In genomic region chr20:47664068-47664437, GRCh38 we compare ENCODE assay signal across 1 cellular context.
TF ChIP-seq lines count a peak whose summit lies in the region.

No MANE protein-coding gene starts in this region.

TF ChIP-seq in HepG2, 621 proteins besides CTCF, POLR2A, EP300 and RAD21 (continued from another document and continues in another):
- TF ChIP-seq TRIM22 (IDR thresholded peaks at IDR 0.05): no peak
- TF ChIP-seq CBX5 (CRISPR knock-in tag; IDR thresholded peaks at IDR 0.05; ENCODE audit: borderline replicate concordance): no peak
- TF ChIP-seq FOXC1 (CRISPR knock-in tag; IDR thresholded peaks at IDR 0.05; ENCODE audit: borderline replicate concordance): no peak; the same call in 1 of the 2 replicates
- TF ChIP-seq XRCC5 (optimal IDR thresholded peaks at IDR 0.05; ENCODE audit: low read length): peak; percentile 58
- TF ChIP-seq ZNF205 (CRISPR knock-in tag; IDR thresholded peaks at IDR 0.05): no peak
- TF ChIP-seq KDM2A (CRISPR knock-in tag; IDR thresholded peaks at IDR 0.05; ENCODE audit: borderline replicate concordance, low read depth): 0 out of 2 replicates have a peak, but pooled peaks have one; percentile 23
- TF ChIP-seq TCF7L2 (IDR thresholded peaks at IDR 0.05; ENCODE audit: low read depth, low read length): no peak
- TF ChIP-seq SUZ12 (IDR thresholded peaks at IDR 0.05; ENCODE audit: low read depth, low read length): no peak
- 0 out of 2 replicates have a peak, but pooled peaks have one; percentile 60 for TF ChIP-seq DNMT1 (CRISPR knock-in tag; IDR thresholded peaks at IDR 0.05)
- TF ChIP-seq SNRNP70 (IDR thresholded peaks at IDR 0.05; ENCODE audit: low read depth, low read length): no peak
- peak; percentile 0; the same call in 1 of the 2 replicates for TF ChIP-seq SMAD1 (CRISPR knock-in tag; IDR thresholded peaks at IDR 0.05; ENCODE audit: borderline replicate concordance, low read depth)
- TF ChIP-seq, protein P1, sequence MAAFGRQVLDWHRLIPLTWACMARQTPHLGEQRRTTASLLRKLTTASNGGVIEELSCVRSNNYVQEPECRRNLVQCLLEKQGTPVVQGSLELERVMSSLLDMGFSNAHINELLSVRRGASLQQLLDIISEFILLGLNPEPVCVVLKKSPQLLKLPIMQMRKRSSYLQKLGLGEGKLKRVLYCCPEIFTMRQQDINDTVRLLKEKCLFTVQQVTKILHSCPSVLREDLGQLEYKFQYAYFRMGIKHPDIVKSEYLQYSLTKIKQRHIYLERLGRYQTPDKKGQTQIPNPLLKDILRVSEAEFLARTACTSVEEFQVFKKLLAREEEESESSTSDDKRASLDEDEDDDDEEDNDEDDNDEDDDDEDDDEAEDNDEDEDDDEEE (CRISPR knock-in tag; IDR thresholded peaks at IDR 0.05): 0 out of 2 replicates have a peak, but pooled peaks have one; percentile 45
- no peak for TF ChIP-seq ZNF772 (CRISPR knock-in tag; IDR thresholded peaks at IDR 0.05)
- TF ChIP-seq, protein P2, sequence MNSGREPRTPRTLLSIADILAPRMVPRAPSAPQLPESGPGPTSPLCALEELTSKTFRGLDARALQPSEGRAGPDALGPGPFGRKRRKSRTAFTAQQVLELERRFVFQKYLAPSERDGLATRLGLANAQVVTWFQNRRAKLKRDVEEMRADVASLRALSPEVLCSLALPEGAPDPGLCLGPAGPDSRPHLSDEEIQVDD (CRISPR knock-in tag; IDR thresholded peaks at IDR 0.05; ENCODE audit: borderline replicate concordance): no peak
- TF ChIP-seq STAT5B (CRISPR knock-in tag; IDR thresholded peaks at IDR 0.05): no peak
- TF ChIP-seq, protein P3, sequence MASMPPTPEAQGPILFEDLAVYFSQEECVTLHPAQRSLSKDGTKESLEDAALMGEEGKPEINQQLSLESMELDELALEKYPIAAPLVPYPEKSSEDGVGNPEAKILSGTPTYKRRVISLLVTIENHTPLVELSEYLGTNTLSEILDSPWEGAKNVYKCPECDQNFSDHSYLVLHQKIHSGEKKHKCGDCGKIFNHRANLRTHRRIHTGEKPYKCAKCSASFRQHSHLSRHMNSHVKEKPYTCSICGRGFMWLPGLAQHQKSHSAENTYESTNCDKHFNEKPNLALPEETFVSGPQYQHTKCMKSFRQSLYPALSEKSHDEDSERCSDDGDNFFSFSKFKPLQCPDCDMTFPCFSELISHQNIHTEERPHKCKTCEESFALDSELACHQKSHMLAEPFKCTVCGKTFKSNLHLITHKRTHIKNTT (CRISPR knock-in tag; IDR thresholded peaks at IDR 0.05): no peak
- TF ChIP-seq, protein P4, sequence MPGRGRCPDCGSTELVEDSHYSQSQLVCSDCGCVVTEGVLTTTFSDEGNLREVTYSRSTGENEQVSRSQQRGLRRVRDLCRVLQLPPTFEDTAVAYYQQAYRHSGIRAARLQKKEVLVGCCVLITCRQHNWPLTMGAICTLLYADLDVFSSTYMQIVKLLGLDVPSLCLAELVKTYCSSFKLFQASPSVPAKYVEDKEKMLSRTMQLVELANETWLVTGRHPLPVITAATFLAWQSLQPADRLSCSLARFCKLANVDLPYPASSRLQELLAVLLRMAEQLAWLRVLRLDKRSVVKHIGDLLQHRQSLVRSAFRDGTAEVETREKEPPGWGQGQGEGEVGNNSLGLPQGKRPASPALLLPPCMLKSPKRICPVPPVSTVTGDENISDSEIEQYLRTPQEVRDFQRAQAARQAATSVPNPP (CRISPR knock-in tag; IDR thresholded peaks at IDR 0.05): no peak
- no peak for TF ChIP-seq SYNCRIP (IDR thresholded peaks at IDR 0.05; ENCODE audit: insufficient read depth, low read depth, low read length)
- TF ChIP-seq ZNF878 (CRISPR knock-in tag; IDR thresholded peaks at IDR 0.05): no peak
- no peak for TF ChIP-seq ZNF510 (CRISPR knock-in tag; IDR thresholded peaks at IDR 0.05; ENCODE audit: low read depth)
- TF ChIP-seq SALL2 (CRISPR knock-in tag; IDR thresholded peaks at IDR 0.05): no peak
- no peak for TF ChIP-seq HNRNPL (IDR thresholded peaks at IDR 0.05; ENCODE audit: low read depth, low read length)
- TF ChIP-seq, protein P5, sequence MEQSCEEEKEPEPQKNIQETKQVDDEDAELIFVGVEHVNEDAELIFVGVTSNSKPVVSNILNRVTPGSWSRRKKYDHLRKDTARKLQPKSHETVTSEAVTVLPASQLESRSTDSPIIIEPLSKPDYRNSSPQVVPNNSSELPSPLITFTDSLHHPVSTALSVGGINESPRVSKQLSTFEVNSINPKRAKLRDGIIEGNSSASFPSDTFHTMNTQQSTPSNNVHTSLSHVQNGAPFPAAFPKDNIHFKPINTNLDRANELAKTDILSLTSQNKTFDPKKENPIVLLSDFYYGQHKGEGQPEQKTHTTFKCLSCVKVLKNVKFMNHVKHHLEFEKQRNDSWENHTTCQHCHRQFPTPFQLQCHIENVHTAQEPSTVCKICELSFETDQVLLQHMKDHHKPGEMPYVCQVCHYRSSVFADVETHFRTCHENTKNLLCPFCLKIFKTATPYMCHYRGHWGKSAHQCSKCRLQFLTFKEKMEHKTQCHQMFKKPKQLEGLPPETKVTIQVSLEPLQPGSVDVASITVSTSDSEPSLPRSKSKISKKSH (CRISPR knock-in tag; IDR thresholded peaks at IDR 0.05; ENCODE audit: borderline replicate concordance): no peak; the same call in 1 of the 2 replicates
- no peak for TF ChIP-seq MATR3 (CRISPR knock-in tag; IDR thresholded peaks at IDR 0.05)
- 0 out of 2 replicates have a peak, but pooled peaks have one; percentile 0 for TF ChIP-seq ZBTB33 (CRISPR knock-in tag; IDR thresholded peaks at IDR 0.05)
- TF ChIP-seq PITX1 (CRISPR knock-in tag; IDR thresholded peaks at IDR 0.05): peak; percentile 38; the same call in 1 of the 2 replicates
- TF ChIP-seq ETV6 (CRISPR knock-in tag; conservative IDR thresholded peaks at IDR 0.05): no peak
- no peak for TF ChIP-seq ZNF674 (CRISPR knock-in tag; IDR thresholded peaks at IDR 0.05; ENCODE audit: low read depth)
- TF ChIP-seq RFXANK (CRISPR knock-in tag; IDR thresholded peaks at IDR 0.05): no peak
- TF ChIP-seq ZBTB7B (CRISPR knock-in tag; IDR thresholded peaks at IDR 0.05): no peak
- no peak for TF ChIP-seq ZFP91 (CRISPR knock-in tag; IDR thresholded peaks at IDR 0.05; ENCODE audit: borderline replicate concordance)
- TF ChIP-seq, protein P6, sequence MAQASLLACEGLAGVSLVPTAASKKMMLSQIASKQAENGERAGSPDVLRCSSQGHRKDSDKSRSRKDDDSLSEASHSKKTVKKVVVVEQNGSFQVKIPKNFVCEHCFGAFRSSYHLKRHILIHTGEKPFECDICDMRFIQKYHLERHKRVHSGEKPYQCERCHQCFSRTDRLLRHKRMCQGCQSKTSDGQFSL (CRISPR knock-in tag; IDR thresholded peaks at IDR 0.05): 0 out of 2 replicates have a peak, but pooled peaks have one; percentile 58
- TF ChIP-seq, protein P7, sequence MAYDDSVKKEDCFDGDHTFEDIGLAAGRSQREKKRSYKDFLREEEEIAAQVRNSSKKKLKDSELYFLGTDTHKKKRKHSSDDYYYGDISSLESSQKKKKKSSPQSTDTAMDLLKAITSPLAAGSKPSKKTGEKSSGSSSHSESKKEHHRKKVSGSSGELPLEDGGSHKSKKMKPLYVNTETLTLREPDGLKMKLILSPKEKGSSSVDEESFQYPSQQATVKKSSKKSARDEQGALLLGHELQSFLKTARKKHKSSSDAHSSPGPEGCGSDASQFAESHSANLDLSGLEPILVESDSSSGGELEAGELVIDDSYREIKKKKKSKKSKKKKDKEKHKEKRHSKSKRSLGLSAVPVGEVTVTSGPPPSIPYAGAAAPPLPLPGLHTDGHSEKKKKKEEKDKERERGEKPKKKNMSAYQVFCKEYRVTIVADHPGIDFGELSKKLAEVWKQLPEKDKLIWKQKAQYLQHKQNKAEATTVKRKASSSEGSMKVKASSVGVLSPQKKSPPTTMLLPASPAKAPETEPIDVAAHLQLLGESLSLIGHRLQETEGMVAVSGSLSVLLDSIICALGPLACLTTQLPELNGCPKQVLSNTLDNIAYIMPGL (CRISPR knock-in tag; IDR thresholded peaks at IDR 0.05; ENCODE audit: borderline replicate concordance in 1 of 2, low read depth in 1 of 2): no peak
- TF ChIP-seq IRF2 (CRISPR knock-in tag; IDR thresholded peaks at IDR 0.05): no peak; the same call in 1 of the 2 replicates
- TF ChIP-seq PAX8 (CRISPR knock-in tag; IDR thresholded peaks at IDR 0.05; ENCODE audit: borderline replicate concordance): no peak
- no peak for TF ChIP-seq CENPBD1 (CRISPR knock-in tag; IDR thresholded peaks at IDR 0.05; ENCODE audit: borderline replicate concordance, low read depth)
- no peak for TF ChIP-seq ZNF318 (CRISPR knock-in tag; IDR thresholded peaks at IDR 0.05)
- no peak for TF ChIP-seq HOXD1 (CRISPR knock-in tag; IDR thresholded peaks at IDR 0.05)
